17 cellular contexts compared by ENCODE assay signal in the genomic region with DNA sequence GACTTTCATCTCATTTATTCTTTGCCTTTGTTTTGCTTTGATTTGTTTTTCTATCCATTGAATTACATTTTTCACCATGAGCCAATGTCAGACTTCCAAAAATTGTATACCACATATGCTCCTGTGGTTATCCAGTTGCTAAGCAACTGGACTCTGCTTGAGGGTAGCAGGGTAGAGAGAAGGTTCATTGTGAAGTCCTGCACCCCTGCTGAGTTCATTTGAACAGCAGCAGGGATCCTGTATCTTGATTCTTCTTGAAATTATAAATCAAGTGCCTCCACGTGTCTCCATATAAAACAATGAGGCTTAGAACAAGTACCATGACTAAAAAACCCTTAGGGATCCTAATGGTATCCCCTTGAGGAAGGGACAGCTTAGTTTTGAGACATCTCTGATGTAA.
"Had no signal": no experiment of that assay in that cellular context is flagged by ENCODE, and none has a peak within 500 bp of the region (broad histone marks: within the 10 kb centered on the region; RNA-seq: fewer than 3 reads in every experiment).

No MANE protein-coding gene starts in this region.

- H3K27ac ChIP-seq: breast epithelium, right lobe of liver, skin epidermis, thyroid gland, WERI-Rb-1 had no signal

- H3K36me3 ChIP-seq: breast epithelium, right lobe of liver, thyroid gland had no signal

- DNase-seq: activated CD4-positive, alpha-beta T cell treated with anti-CD3 and anti-CD28 coated beads for 1 hour; activated CD4-positive, alpha-beta T cell treated with anti-CD3 and anti-CD28 coated beads, Interleukin-2, amount 50 U/mL, for 1 hour; activated naive CD4-positive, alpha-beta T cell; activated naive CD8-positive, alpha-beta T cell treated with anti-CD3 and anti-CD28 coated beads for 36 hours; activated T-cell treated with anti-CD3 and anti-CD28 coated beads, Interleukin-2, amount 50 U/mL, for 24 hours; cortex of kidney; endodermal cell; left colon; naive B cell; posterior cingulate gyrus; right lobe of liver; stimulated activated CD4-positive, alpha-beta T cell treated with anti-CD3 and anti-CD28 coated beads, Interleukin-1b, Interleukin-23, amount 100 ng/mL, for 48 hours; substantia nigra; thyroid gland; WERI-Rb-1 had no signal

- H3K4me1 ChIP-seq: breast epithelium, right lobe of liver, thyroid gland had no signal

- H3K9me3 ChIP-seq: right lobe of liver, thyroid gland had no signal

- H3K27me3 ChIP-seq: breast epithelium, right lobe of liver, thyroid gland had no signal

- H3K4me3 ChIP-seq: breast epithelium, right lobe of liver, skin epidermis, thyroid gland had no signal
